ENCODE assay signal across 9 cellular contexts in the genomic region with DNA sequence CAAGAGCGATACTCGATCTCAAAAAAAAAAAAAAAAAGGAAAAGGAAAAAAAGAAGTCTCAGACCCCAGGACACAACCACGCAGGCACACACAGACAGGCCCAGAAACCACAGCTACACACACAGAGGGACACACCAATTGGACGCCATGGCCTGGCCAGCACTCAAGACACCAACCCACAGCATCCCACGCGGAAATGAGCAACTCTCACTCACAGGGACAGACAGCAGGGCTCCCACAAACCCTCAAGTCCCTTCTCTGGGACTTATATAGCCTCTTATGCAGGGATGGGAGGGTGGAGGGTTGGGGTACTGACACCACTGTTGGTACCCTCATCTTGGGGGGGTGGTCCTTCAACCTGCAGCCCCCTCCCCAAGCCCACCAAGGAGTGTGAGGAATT. TPM values are rescaled to one million over a fixed set of nuclear protein-coding genes. Genes with fewer than 3 reads are reported as not detected.
A peak's percentile ranks its signal among the peaks of the same experiment; 100 is the strongest.
DNase-seq lines count a peak whose midpoint lies in the region; ATAC-seq, FAIRE-seq and TF ChIP-seq lines count a peak whose summit lies in the region.
"Had no signal": no experiment of that assay in that cellular context is flagged by ENCODE, and none has a peak within 500 bp of the region (broad histone marks: within the 10 kb centered on the region; RNA-seq: fewer than 3 reads in every experiment).

No MANE protein-coding gene starts in this region.

- DNase-seq in DND-41, result no peak
- DNase-seq in WERI-Rb-1, result no peak
- DNase-seq in left ventricle myocardium inferior, result no peak
- no peak for DNase-seq in gastrocnemius medialis
- DNase-seq in HTR-8/SVneo (ENCODE audit: insufficient read length, low spot score), result no peak
- DNase-seq in activated effector memory CD4-positive, alpha-beta T cell treated with anti-CD3 and anti-CD28 coated beads, Interleukin-2, amount 50 U/mL, for 16 hours, result no peak
- no peak for DNase-seq in GM19239 (ENCODE audit: insufficient read length, low spot score)
- DNase-seq: testis had no signal

- no peak overlapping the region for H3K9ac ChIP-seq in DND-41 (ENCODE audit: low read depth, low read length)

- H3K9me3 ChIP-seq in DND-41 (ENCODE audit: insufficient read depth, low read length, severe bottlenecking), result no peaks in the 10 kb centered on the region
- no peaks in the 10 kb centered on the region for H3K9me3 ChIP-seq in WERI-Rb-1 (ENCODE audit: severe bottlenecking)
- no peaks in the 10 kb centered on the region for H3K9me3 ChIP-seq in left ventricle myocardium inferior (replicated peaks)
- H3K9me3 ChIP-seq in gastrocnemius medialis, result no peaks in the 10 kb centered on the region
- H3K9me3 ChIP-seq: testis had no signal

- H2AFZ ChIP-seq in DND-41 (ENCODE audit: low read depth, low read length), result no peak overlapping the region

- no peak overlapping the region for H3K4me3 ChIP-seq in DND-41 (ENCODE audit: low read depth in 1 of 2, low read length in 2 of 2)
- H3K4me3 ChIP-seq in WERI-Rb-1 (ENCODE audit: low read depth, low read length), result peak overlapping the region; percentile 49
- peak overlapping the region; percentile 66 for H3K4me3 ChIP-seq in left ventricle myocardium inferior
- peak overlapping the region; percentile 19 to 41 (median 37) for H3K4me3 ChIP-seq in gastrocnemius medialis

- peaks cover 56% of the 10 kb centered on the region for H4K20me1 ChIP-seq in DND-41 (ENCODE audit: insufficient read depth, low read length)

- H3K36me3 ChIP-seq in DND-41 (ENCODE audit: insufficient read depth, low read length), result peaks cover 75% of the 10 kb centered on the region
- H3K36me3 ChIP-seq in WERI-Rb-1, result no peaks in the 10 kb centered on the region
- no peaks in the 10 kb centered on the region for H3K36me3 ChIP-seq in left ventricle myocardium inferior
- H3K36me3 ChIP-seq in gastrocnemius medialis, result no peaks in the 10 kb centered on the region

- peaks cover 67% of the 10 kb centered on the region for H3K79me2 ChIP-seq in DND-41 (ENCODE audit: insufficient read depth, low read length)

- H3K27me3 ChIP-seq in DND-41 (ENCODE audit: insufficient read depth, low read length, poor library complexity), result no peaks in the 10 kb centered on the region
- H3K27me3 ChIP-seq in WERI-Rb-1 (ENCODE audit: insufficient read depth, low read depth, severe bottlenecking), result no peaks in the 10 kb centered on the region
- H3K27me3 ChIP-seq in left ventricle myocardium inferior (ENCODE audit: low read depth), result peaks cover 82% of the 10 kb centered on the region
- peaks cover 38 to 60% (median 58%) of the 10 kb centered on the region in 3 donors for H3K27me3 ChIP-seq in gastrocnemius medialis
- H3K27me3 ChIP-seq: testis had no signal

- in situ Hi-C loops in gastrocnemius medialis (cut with MboI; ENCODE audit: low sequenced_read_pairs in 4 of 4), result no loop called here

- TF ChIP-seq CTCF in DND-41 (IDR thresholded peaks at IDR 0.05; ENCODE audit: borderline replicate concordance, extremely low read depth, low read length, poor library complexity, severe bottlenecking) (no peak), WERI-Rb-1 (IDR thresholded peaks at IDR 0.05; ENCODE audit: low read depth, low read length) (no peak), left ventricle myocardium inferior (IDR thresholded peaks at IDR 0.05; ENCODE audit: borderline replicate concordance) (no peak), gastrocnemius medialis (IDR thresholded peaks at IDR 0.05 in 4 of 5, conservative IDR thresholded peaks at IDR 0.05 in 1 of 5) (no peak)

- TF ChIP-seq POLR2A in gastrocnemius medialis (IDR thresholded peaks at IDR 0.05), result no peak

- H3K27ac ChIP-seq in DND-41 (ENCODE audit: low read length) (peak overlapping the region; percentile 27), WERI-Rb-1 (no peak overlapping the region), left ventricle myocardium inferior (replicated peaks) (peak overlapping the region; percentile 83), gastrocnemius medialis (peak overlapping the region; percentile 49 to 72 (median 64))
- H3K27ac ChIP-seq: testis had no signal

- intact Hi-C loops in left ventricle myocardium inferior (cut with micrococcal nuclease), result no loop called here
- intact Hi-C loops in gastrocnemius medialis (cut with DNase I; ENCODE audit: low total_unique reads), result no loop called here

- peak overlapping the region; percentile 20; the same call in 1 of the 2 replicates for H3K4me2 ChIP-seq in DND-41 (ENCODE audit: insufficient read depth, low read length)

- H3K4me1 ChIP-seq in DND-41 (ENCODE audit: insufficient read depth, low read length) (peaks cover 40% of the 10 kb centered on the region), left ventricle myocardium inferior (peaks cover 28% of the 10 kb centered on the region), gastrocnemius medialis (peaks cover 0 to 7% of the 10 kb centered on the region in 2 donors)

- ATAC-seq in DND-41 (ENCODE audit: insufficient read depth, low read depth) (no peak), gastrocnemius medialis (no peak), GM21529 (IDR thresholded peaks at IDR 0.05; ENCODE audit: unreplicated experiment) (no peak)

- FAIRE-seq in HTR-8/SVneo (lab: Jason Lieb, UNC), result no peak
- FAIRE-seq in GM19239 (lab: Jason Lieb, UNC), result no peak

RNA-seq across cellular contexts. Expression of a gene that starts 5.9 kb away (rescaled TPM):
- total RNA-seq in left ventricle myocardium inferior (21.7 TPM), gastrocnemius medialis (10 to 100 TPM in 3 of 4 donors, 1 to 10 TPM in 1; 6.4 to 53.3 (median 32.7) TPM)

RNA-seq across cellular contexts. Expression of a gene that starts 37.3 kb away (rescaled TPM):
- not detected for total RNA-seq in left ventricle myocardium inferior
- not detected for total RNA-seq in gastrocnemius medialis

Comparison
In these comparisons a context has a peak if more than half of its experiments do, and no peak if none do; other contexts are left out.
1. H3K4me3 ChIP-seq: peak in WERI-Rb-1 (single experiment), left ventricle myocardium inferior (single experiment) and gastrocnemius medialis (4 of 4); none in DND-41 (0 of 2).